ENCODE assay signal across 17 cellular contexts in the genomic region with DNA sequence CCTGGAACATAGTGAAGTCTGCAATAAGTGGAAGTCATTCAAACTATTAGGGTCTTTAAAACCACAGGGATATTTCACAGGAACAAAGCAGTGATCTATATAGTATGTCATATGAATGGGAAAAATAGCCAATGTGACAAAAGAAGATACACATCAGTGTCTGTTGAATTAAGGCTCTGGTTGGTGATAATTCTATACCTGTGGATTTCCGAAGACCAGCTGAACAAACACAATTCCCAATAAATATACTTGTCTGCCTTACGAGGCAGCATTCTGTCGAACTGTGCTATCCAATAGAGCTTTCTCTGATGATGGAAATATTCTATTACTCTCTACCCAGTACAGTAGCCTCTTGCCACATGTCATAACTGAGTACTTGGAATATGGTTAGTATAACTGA. TPM values are rescaled to one million over a fixed set of nuclear protein-coding genes. Genes with fewer than 3 reads are reported as not detected.
DNase-seq lines count a peak whose midpoint lies in the region; ATAC-seq, FAIRE-seq and TF ChIP-seq lines count a peak whose summit lies in the region.
"Had no signal": no experiment of that assay in that cellular context is flagged by ENCODE, and none has a peak within 500 bp of the region (broad histone marks: within the 10 kb centered on the region; RNA-seq: fewer than 3 reads in every experiment).

No MANE protein-coding gene starts in this region.

- no peak for TF ChIP-seq POLR2A in GM12878 (IDR thresholded peaks at IDR 0.05; ENCODE audit: low read depth, low read length)

- TF ChIP-seq EP300 in GM12878 (IDR thresholded peaks at IDR 0.05; ENCODE audit: borderline replicate concordance in 1 of 2, control insufficient read depth in 1 of 2, low read depth in 2 of 2, low read length in 2 of 2), result no peak

- peak; percentile 54 for FAIRE-seq in GM12878 (lab: Jason Lieb, UNC)

- RAD21 ChIA-PET in GM12878 (lab: Charles Lee; ENCODE audit: unreplicated experiment), result no interaction called here

- no TSS peak for BruUV-seq in GM12878 (replicated peaks; lab: Mats Ljungman, UMichigan)

- H3K36me3 ChIP-seq in GM12878 (ENCODE audit: control insufficient read depth in 2 of 2, insufficient read depth in 2 of 2, low read length in 1 of 2) (no peaks in the 10 kb centered on the region), mesodermal cell (ENCODE audit: control insufficient read depth, insufficient read depth, low read length) (no peaks in the 10 kb centered on the region)

- no peak for TF ChIP-seq RAD21 in GM12878 (IDR thresholded peaks at IDR 0.05; ENCODE audit: insufficient read depth, low read depth, low read length)

- ATAC-seq in GM12878, result no peak
- no peak for ATAC-seq in T-cell (replicated peaks in 1 of 4)
- ATAC-seq in right cardiac atrium, result no peak

- WGBS in GM12878 (ENCODE audit: insufficient coverage, insufficient replicate concordance, low lambda C conversion rate, missing lambda C conversion rate), result 58% methylated on average over 3 of the region's 3 CpGs
- no CpG with 5 or more reads among the region's 3 CpGs for WGBS in mesodermal cell (ENCODE audit: insufficient coverage in 2 of 2), 2 experiments
- WGBS in right cardiac atrium, result 98% methylated on average over 3 of the region's 3 CpGs

- H3K27me3 Mint-ChIP-seq in T-cell, result peaks cover 6 to 10% of the 10 kb centered on the region in 2 donors

- H3K9me3 ChIP-seq in GM12878 (replicated peaks; ENCODE audit: control insufficient read depth, insufficient read depth, low read length), result no peaks in the 10 kb centered on the region
- no peaks in the 10 kb centered on the region for H3K9me3 ChIP-seq in mesodermal cell (ENCODE audit: control insufficient read depth, low read length)
- no peaks in the 10 kb centered on the region for H3K9me3 ChIP-seq in right cardiac atrium (ENCODE audit: control insufficient read depth, low read length)

- DNase-seq in ACHN (peak; percentile 33), NCI-H2081 (lab: John Stamatoyannopoulos, UW) (peak; percentile 27 to 76), GM12878 (ENCODE audit: low read depth, low spot score) (no peak), dorsolateral prefrontal cortex (no peak), T-cell (no peak), right cardiac atrium (no peak)
- no peak for DNase-seq in stimulated activated CD4-positive, alpha-beta T cell treated with anti-CD3 and anti-CD28 coated beads, Interleukin-2, amount 100 ng/mL, for 48 hours
- DNase-seq: activated CD4-positive, alpha-beta T cell treated with anti-CD3 and anti-CD28 coated beads, Interleukin-2, amount 10 ng/mL, durations not matched to agents 7 days and 5 days; activated T-cell treated with anti-CD3 and anti-CD28 coated beads, Interleukin-2, amount 50 U/mL, for 24 hours; central memory CD4-positive, alpha-beta T cell; COR-L47; left cardiac atrium; MV-4-11; NCI-H526; stimulated activated CD4-positive, alpha-beta T cell treated with anti-CD3 and anti-CD28 coated beads, Interleukin-4, amount 100 ng/mL, for 1 hour had no signal

- TF ChIP-seq CTCF in GM12878 (IDR thresholded peaks at IDR 0.05 in 2 of 3, conservative IDR thresholded peaks at IDR 0.05 in 1 of 3; ENCODE audit: control insufficient read depth in 2 of 3, extremely low read depth in 1 of 3, insufficient read depth in 1 of 3, low read depth in 3 of 3, low read length in 3 of 3), result no peak
- no peak for TF ChIP-seq CTCF in dorsolateral prefrontal cortex (IDR thresholded peaks at IDR 0.05 in 54 of 56, conservative IDR thresholded peaks at IDR 0.05 in 2 of 56; ENCODE audit: low read depth in 1 of 56, partially characterized antibody in 56 of 56)

- intact Hi-C loops in GM12878 (cut with micrococcal nuclease; ENCODE audit: unreplicated experiment) (no loop called here), dorsolateral prefrontal cortex (cut with DNase I) (no loop called here), right cardiac atrium (cut with DNase I) (loop anchor here in 1 of 4 donors (10.0 kb wide), 1 partner anchor 51 kb away; a partner anchor contains a TSS)

- POLR2A ChIA-PET in GM12878 (lab: Charles Lee), result no interaction called here
- POLR2A ChIA-PET in T-cell (lab: Charles Lee), result no interaction called here

- no peak overlapping the region for H3K4me2 ChIP-seq in GM12878 (ENCODE audit: control insufficient read depth, insufficient read depth)

- H3K27ac ChIP-seq in GM12878 (ENCODE audit: control insufficient read depth, insufficient read depth) (no peak overlapping the region), mesodermal cell (ENCODE audit: low read depth, low read length, severe bottlenecking) (peak overlapping the region; percentile 84), dorsolateral prefrontal cortex (no peak overlapping the region), right cardiac atrium (ENCODE audit: low read length) (no peak overlapping the region)

- no peak overlapping the region for H3K4me3 Mint-ChIP-seq in T-cell
- H3K4me3 Mint-ChIP-seq: activated CD4-positive, alpha-beta T cell treated with anti-CD3 and anti-CD28 coated beads, Interleukin-2, amount 10 ng/mL, durations not matched to agents 7 days and 5 days; activated T-cell treated with anti-CD3 and anti-CD28 coated beads, Interleukin-2, amount 50 U/mL, for 24 hours; IgD-negative memory B cell had no signal

- H3K9ac ChIP-seq in GM12878 (ENCODE audit: control insufficient read depth, insufficient read depth, low read length), result no peak overlapping the region

- no peaks in the 10 kb centered on the region for H3K9me3 Mint-ChIP-seq in T-cell
- H3K9me3 Mint-ChIP-seq: activated CD4-positive, alpha-beta T cell treated with anti-CD3 and anti-CD28 coated beads, Interleukin-2, amount 10 ng/mL, durations not matched to agents 7 days and 5 days; activated T-cell treated with anti-CD3 and anti-CD28 coated beads, Interleukin-2, amount 50 U/mL, for 24 hours; IgD-negative memory B cell had no signal

- H3K79me2 ChIP-seq in GM12878 (ENCODE audit: control insufficient read depth, insufficient read depth, low read length), result no peaks in the 10 kb centered on the region

- no peaks in the 10 kb centered on the region for H4K20me1 ChIP-seq in GM12878 (ENCODE audit: control insufficient read depth, insufficient read depth)

- H3K4me1 ChIP-seq in GM12878 (ENCODE audit: control insufficient read depth, insufficient read depth, low read length) (no peaks in the 10 kb centered on the region), mesodermal cell (ENCODE audit: control insufficient read depth, insufficient read depth, low read length, poor library complexity, severe bottlenecking) (peaks cover 25% of the 10 kb centered on the region), right cardiac atrium (ENCODE audit: control insufficient read depth, insufficient read depth, low read length) (peaks cover 2% of the 10 kb centered on the region)

- no peaks in the 10 kb centered on the region for H3K4me1 Mint-ChIP-seq in T-cell
- H3K4me1 Mint-ChIP-seq: activated CD4-positive, alpha-beta T cell treated with anti-CD3 and anti-CD28 coated beads, Interleukin-2, amount 10 ng/mL, durations not matched to agents 7 days and 5 days; IgD-negative memory B cell had no signal

- no peak overlapping the region for H3K4me3 ChIP-seq in GM12878
- no peak overlapping the region for H3K4me3 ChIP-seq in mesodermal cell (ENCODE audit: extremely low read depth, insufficient read depth, low read length, poor library complexity, severe bottlenecking)
- no peak overlapping the region for H3K4me3 ChIP-seq in dorsolateral prefrontal cortex
- H3K4me3 ChIP-seq in right cardiac atrium (ENCODE audit: low read length), result no peak overlapping the region

- CTCF ChIA-PET in GM12878 (lab: Yijun Ruan, JAX), result no interaction called here
- CTCF ChIA-PET in T-cell (lab: Charles Lee), result no interaction called here

- H3K27ac Mint-ChIP-seq in T-cell, result no peak overlapping the region
- H3K27ac Mint-ChIP-seq: activated CD4-positive, alpha-beta T cell treated with anti-CD3 and anti-CD28 coated beads, Interleukin-2, amount 10 ng/mL, durations not matched to agents 7 days and 5 days; activated T-cell treated with anti-CD3 and anti-CD28 coated beads, Interleukin-2, amount 50 U/mL, for 24 hours; IgD-negative memory B cell had no signal

- H2AFZ ChIP-seq in GM12878 (ENCODE audit: control insufficient read depth, low read depth, low read length), result no peak overlapping the region

- no peaks in the 10 kb centered on the region; a peak in 2 of 4 replicates for H3K27me3 ChIP-seq in GM12878 (replicated peaks in 1 of 2; ENCODE audit: control insufficient read depth in 2 of 2, insufficient read depth in 2 of 2, low read length in 1 of 2)
- no peaks in the 10 kb centered on the region for H3K27me3 ChIP-seq in dorsolateral prefrontal cortex
- H3K27me3 ChIP-seq in right cardiac atrium (ENCODE audit: control insufficient read depth, insufficient read depth), result no peaks in the 10 kb centered on the region

- in situ Hi-C loops in ACHN (cut with HindIII; ENCODE audit: low pct_ligation_motif_present, low pct_unique_long_range_greater_than_20kb, low sequenced_read_pairs), result no loop called here
- in situ Hi-C loops in GM12878 (cut with MboI), result no loop called here

- SMC1A ChIA-PET in GM12878 (lab: Charles Lee; ENCODE audit: uncharacterized antibody, unreplicated experiment), result no interaction called here

- no peaks in the 10 kb centered on the region for H3K36me3 Mint-ChIP-seq in T-cell
- H3K36me3 Mint-ChIP-seq: IgD-negative memory B cell had no signal

TF ChIP-seq in GM12878, 131 proteins besides CTCF, POLR2A, EP300 and RAD21 (continues in another document):
- no peak for TF ChIP-seq HCFC1 (IDR thresholded peaks at IDR 0.05; ENCODE audit: low read length)

RNA-seq across cellular contexts. Expression of a gene that starts 55.9 kb away (rescaled TPM):
- 0.29 and 0.88 TPM in 2 replicates for total RNA-seq in GM12878 (2013; cell fraction: nucleolus; rRNA removed)
- total RNA-seq in GM12878 (2014; rRNA removed) (1.4 and 1.8 TPM in 2 replicates), GM12878 (2014; rRNA removed; fragmentation: Illumina TruSeq; extraction: Trizol) (1.4 and 2.5 TPM in 2 replicates), GM12878 (2021) (1.8 and 2.7 TPM in 2 replicates), dorsolateral prefrontal cortex (10 to 100 TPM in 74 of 120 experiments, 1 to 10 TPM in 46; 5.1 to 23.4 (median 11.4) TPM), T-cell (under 1 TPM in 3 of 5 donors, not detected in 2; 0.49 to 0.89 (median 0.55) TPM), right cardiac atrium (100 to 1,000 TPM; 179 to 233 (median 200) TPM)
- polyA plus RNA-seq in GM12878 (2011; ENCODE audit: low read depth), result 2.0 TPM
- polyA plus RNA-seq in GM12878 (2011; rRNA removed) (11.4 and 12.2 TPM in 2 replicates), GM12878 (2014; fragmentation: Illumina TruSeq; extraction: Trizol) (1.5 and 2.6 TPM in 2 replicates), GM12878 (2014; fragmentation: Nextera tagmentation; extraction: Ambion mirVana) (under 1 TPM; 0.77 to 0.97 TPM), GM12878 (2014; rRNA removed) (1.3 and 2.6 TPM in 2 replicates), GM12878 (2016; fragmentation: Nextera tagmentation; extraction: Ambion mirVana) (1 to 10 TPM; 6.6 to 8.9 TPM), right cardiac atrium (136 TPM)
- 8.2 and 11.7 TPM in 2 replicates for polyA plus RNA-seq in GM12878 (2011; cell fraction: cytosol; rRNA removed)
- polyA plus RNA-seq in GM12878 (2011; cell fraction: nucleus; rRNA removed), result 3.3 and 3.9 TPM in 2 replicates
- polyA plus RNA-seq in GM12878 (2012), result 2.5 and 5.6 TPM in 2 replicates
- polyA minus RNA-seq in GM12878 (2011; rRNA and poly(A)+ RNA removed), result 10.5 and 14.3 TPM in 2 replicates
- polyA minus RNA-seq in GM12878 (2011; cell fraction: cytosol; rRNA and poly(A)+ RNA removed), result 3.1 and 4.4 TPM in 2 replicates
- polyA minus RNA-seq in GM12878 (2011; cell fraction: nucleus; rRNA and poly(A)+ RNA removed), result 3.0 and 3.9 TPM in 2 replicates
- 13.1 TPM for polyA plus RNA-seq in mesodermal cell (2013, experiment 1 of 2)
- 17.9 TPM for polyA plus RNA-seq in mesodermal cell (2013, experiment 2 of 2)
- total RNA-seq: activated CD4-positive, alpha-beta T cell treated with anti-CD3 and anti-CD28 coated beads, Interleukin-2, amount 10 ng/mL, durations not matched to agents 7 days and 5 days had no signal
- polyA plus RNA-seq: IgD-negative memory B cell had no signal

Comparison
In these comparisons a context has a peak if more than half of its experiments do, and no peak if none do; other contexts are left out.
1. DNase-seq: peak in ACHN (single experiment) and NCI-H2081 (2 of 2); none in GM12878 (single experiment), dorsolateral prefrontal cortex (0 of 10), stimulated activated CD4-positive, alpha-beta T cell treated with anti-CD3 and anti-CD28 coated beads, Interleukin-2, amount 100 ng/mL, for 48 hours (0 of 2), T-cell (0 of 34) and right cardiac atrium (0 of 3).
2. RNA of a gene that starts 55.9 kb away (total RNA-seq): 179 to 233 TPM in right cardiac atrium; 5.1 to 23.4 TPM in dorsolateral prefrontal cortex, 0.29 to 2.7 TPM in GM12878 and 0.49 to 0.89 TPM in T-cell; every median in the first group is over 4 times any median in the second.